Comparison of ENCODE assay signal across 12 cellular contexts in genomic region chr12:79692860-79693605, GRCh38. TPM values are rescaled to one million over a fixed set of nuclear protein-coding genes. Genes with fewer than 3 reads are reported as not detected.
DNase-seq lines count a peak whose midpoint lies in the region; ATAC-seq, FAIRE-seq and TF ChIP-seq lines count a peak whose summit lies in the region.
"Had no signal": no experiment of that assay in that cellular context is flagged by ENCODE, and none has a peak within 500 bp of the region (broad histone marks: within the 10 kb centered on the region; RNA-seq: fewer than 3 reads in every experiment).

No MANE protein-coding gene starts in this region.

- WGBS in HepG2 (ENCODE audit: low lambda C conversion rate): 40% methylated on average over 6 of the region's 6 CpGs
- WGBS in right lobe of liver (ENCODE audit: insufficient coverage, low coverage, low lambda C conversion rate, missing lambda C conversion rate): 62% methylated on average over 6 of the region's 6 CpGs
- WGBS in body of pancreas, 2 donors: 32 to 34% methylated on average over 6 of the region's 6 CpGs

- intact Hi-C loops in HepG2 (cut with micrococcal nuclease; ENCODE audit: unreplicated experiment): loop anchor here (5.0 to 10.0 kb wide), 2 partner anchors 242 to 271 kb away; partner anchors contain the start of gene PPP1R12A
- intact Hi-C loops in right lobe of liver (cut with DNase I): loop anchor here in 1 of 2 donors (5.0 kb wide), 1 partner anchor 136 kb away; no protein-coding TSS in a partner anchor
- intact Hi-C loops in body of pancreas (cut with DNase I): no loop called here
- intact Hi-C loops in kidney (cut with DNase I): no loop called here

- CTCF ChIA-PET in HepG2 (lab: Yijun Ruan, JAX; ENCODE audit: low intra/inter-chr PET ratio, low total read pairs): no interaction called here

- no peak for TF ChIP-seq EP300 in HepG2 (IDR thresholded peaks at IDR 0.05; ENCODE audit: low read depth in 2 of 2, low read length in 2 of 2)
- no peak for TF ChIP-seq EP300 in HepG2 (CRISPR knock-in tag; IDR thresholded peaks at IDR 0.05; ENCODE audit: borderline replicate concordance)

- TF ChIP-seq CTCF in HepG2 (CRISPR knock-in tag; IDR thresholded peaks at IDR 0.05) (no peak), right lobe of liver (IDR thresholded peaks at IDR 0.05) (no peak), body of pancreas (IDR thresholded peaks at IDR 0.05) (no peak), kidney (IDR thresholded peaks at IDR 0.05; ENCODE audit: borderline replicate concordance, extremely low read depth, insufficient read depth) (no peak)

- H3K27ac ChIP-seq in HepG2 (ENCODE audit: extremely low read length, insufficient read depth, low read length) (peak overlapping the region; percentile 83), right lobe of liver (no peak overlapping the region), body of pancreas (peak overlapping the region; percentile 87 to 97 (median 94)), iPS-18a (ENCODE audit: low read length) (no peak overlapping the region), kidney (ENCODE audit: low read depth in 2 of 2, low read length in 2 of 2) (no peak overlapping the region)

- POLR2A ChIA-PET in HepG2 (lab: Yijun Ruan, JAX): interaction anchor here (0.7 to 3.7 kb wide), 4 partner anchors 60 to 163 kb away, joined by 3 to 25 read pairs (median 10); no protein-coding TSS in a partner anchor

- ATAC-seq in HepG2 (no peak), right lobe of liver (no peak), body of pancreas (no peak)
- ATAC-seq: activated T-cell treated with anti-CD3 and anti-CD28 coated beads, Interleukin-2, amount 50 U/mL, for 72 hours had no signal

- H2AFZ ChIP-seq in HepG2 (ENCODE audit: low read length): no peak overlapping the region

- TF ChIP-seq POLR2A in HepG2 (IDR thresholded peaks at IDR 0.05; ENCODE audit: insufficient read depth in 1 of 2, low read depth in 2 of 2, low read length in 2 of 2) (no peak), right lobe of liver (IDR thresholded peaks at IDR 0.05) (no peak), body of pancreas (IDR thresholded peaks at IDR 0.05) (no peak)

- H3K79me2 ChIP-seq in HepG2 (ENCODE audit: insufficient read depth, low read length): peaks cover 30% of the 10 kb centered on the region

- H3K36me3 ChIP-seq in HepG2 (replicated peaks in 1 of 2; ENCODE audit: control insufficient read depth in 1 of 2, insufficient read depth in 2 of 2, low read length in 2 of 2): no peaks in the 10 kb centered on the region
- no peaks in the 10 kb centered on the region for H3K36me3 ChIP-seq in right lobe of liver
- no peaks in the 10 kb centered on the region for H3K36me3 ChIP-seq in body of pancreas (replicated peaks in 1 of 2; ENCODE audit: insufficient read depth in 1 of 2, low read depth in 2 of 2)
- H3K36me3 ChIP-seq in iPS-18a (ENCODE audit: control insufficient read depth, low read depth, low read length): no peaks in the 10 kb centered on the region
- no peaks in the 10 kb centered on the region for H3K36me3 ChIP-seq in kidney (ENCODE audit: control insufficient read depth in 1 of 2, insufficient read depth in 2 of 2, low read length in 2 of 2)
- H3K36me3 ChIP-seq: thyroid gland had no signal

- in situ Hi-C loops in HepG2 (cut with HindIII; ENCODE audit: extremely low pct_ligation_motif_present, low pct_unique_long_range_greater_than_20kb): loop anchor here (25.0 kb wide), 1 partner anchor 131 kb away; no protein-coding TSS in a partner anchor

- TF ChIP-seq RAD21 in HepG2 (CRISPR knock-in tag; IDR thresholded peaks at IDR 0.05): no peak

- H3K9ac ChIP-seq in HepG2 (ENCODE audit: insufficient read depth, low read depth, low read length) (peak overlapping the region; percentile 95), iPS-18a (ENCODE audit: low read length) (peak overlapping the region; percentile 81), kidney (ENCODE audit: low read length in 2 of 2) (peak overlapping the region in 1 of 2 donors; percentile 86)

- no peak for FAIRE-seq in HepG2 (lab: Jason Lieb, UNC)
- FAIRE-seq in kidney (lab: Jason Lieb, UNC): no peak

- H3K4me3 ChIP-seq in HepG2 (replicated peaks in 1 of 3; ENCODE audit: insufficient read depth in 1 of 3, low read depth in 2 of 3, low read length in 3 of 3) (peak overlapping the region; percentile 70 to 97 (median 96); a peak in 4 of 6 replicates), right lobe of liver (no peak overlapping the region), body of pancreas (no peak overlapping the region), iPS-18a (ENCODE audit: low read length) (peak overlapping the region; percentile 89), kidney (ENCODE audit: low read length in 2 of 2) (peak overlapping the region in 1 of 2 donors; percentile 87)
- H3K4me3 ChIP-seq: thyroid gland had no signal

- H3K27me3 ChIP-seq in HepG2 (ENCODE audit: control insufficient read depth in 1 of 2, insufficient read depth in 2 of 2, low read length in 2 of 2): no peaks in the 10 kb centered on the region; a peak in 1 of 5 replicates
- no peaks in the 10 kb centered on the region for H3K27me3 ChIP-seq in right lobe of liver
- no peaks in the 10 kb centered on the region for H3K27me3 ChIP-seq in body of pancreas
- no peaks in the 10 kb centered on the region for H3K27me3 ChIP-seq in iPS-18a (ENCODE audit: control insufficient read depth, insufficient read depth, low read length)
- H3K27me3 ChIP-seq: thyroid gland had no signal

- peak overlapping the region; percentile 96 for H3K4me2 ChIP-seq in HepG2 (ENCODE audit: low read depth, low read length)

- no TSS peak for BruUV-seq in HepG2 (replicated peaks; lab: Mats Ljungman, UMichigan)

- H3K4me1 ChIP-seq in HepG2 (ENCODE audit: insufficient read depth, low read length) (peaks cover 13% of the 10 kb centered on the region), right lobe of liver (no peaks in the 10 kb centered on the region), body of pancreas (peaks cover 21% of the 10 kb centered on the region), iPS-18a (ENCODE audit: control insufficient read depth, low read depth, low read length) (peaks cover 16% of the 10 kb centered on the region), kidney (ENCODE audit: control insufficient read depth in 1 of 2, insufficient read depth in 1 of 2, low read depth in 1 of 2, low read length in 2 of 2) (no peaks in the 10 kb centered on the region)

- H4K20me1 ChIP-seq in HepG2 (ENCODE audit: insufficient read depth, low read length): peaks cover 8% of the 10 kb centered on the region

- H3K9me3 ChIP-seq in HepG2 (ENCODE audit: low read length) (no peaks in the 10 kb centered on the region), right lobe of liver (no peaks in the 10 kb centered on the region), body of pancreas (no peaks in the 10 kb centered on the region), iPS-18a (ENCODE audit: control insufficient read depth, low read depth, low read length) (no peaks in the 10 kb centered on the region), kidney (ENCODE audit: control insufficient read depth in 1 of 2, low read length in 2 of 2) (no peaks in the 10 kb centered on the region)
- H3K9me3 ChIP-seq: thyroid gland had no signal

- no peak for DNase-seq in HepG2 (ENCODE audit: low spot score)
- no peak for DNase-seq in right lobe of liver
- no peak for DNase-seq in body of pancreas
- DNase-seq in iPS-NIHi7 (ENCODE audit: extremely low spot score): no peak
- DNase-seq in amniotic stem cell (lab: John Stamatoyannopoulos, UW): no peak
- DNase-seq in kidney: no peak
- DNase-seq in GM19240 (ENCODE audit: insufficient read length, low spot score): no peak
- DNase-seq: activated CD4-positive, CD25-positive, alpha-beta regulatory T cell treated with anti-CD3 and anti-CD28 coated beads, Interleukin-2, amount 50 U/mL, for 72 hours; activated T-cell treated with anti-CD3 and anti-CD28 coated beads, Interleukin-2, amount 50 U/mL, for 72 hours; DMS153; thyroid gland had no signal

TF ChIP-seq in HepG2, 621 proteins besides CTCF, POLR2A, EP300 and RAD21:
- TF ChIP-seq MAFK (conservative IDR thresholded peaks at IDR 0.05 in 1 of 2, IDR thresholded peaks at IDR 0.05 in 1 of 2; ENCODE audit: low read length in 2 of 2) (peak; percentile 47 to 76; a peak in 2 of 4 replicates), SSRP1 (CRISPR knock-in tag; IDR thresholded peaks at IDR 0.05) (no peak), ZBTB8A (CRISPR knock-in tag; IDR thresholded peaks at IDR 0.05; ENCODE audit: borderline replicate concordance, low read depth) (no peak), ZNF629 (CRISPR knock-in tag; conservative IDR thresholded peaks at IDR 0.05) (peak; percentile 85), ZNF546 (CRISPR knock-in tag; conservative IDR thresholded peaks at IDR 0.05) (no peak), MAFF (IDR thresholded peaks at IDR 0.05; ENCODE audit: low read depth, low read length) (peak; percentile 72; the same call in 1 of the 2 replicates)

RNA-seq across cellular contexts. Expression of gene PAWR, which starts 2.3 kb away (rescaled TPM):
- 36.1 and 37.4 TPM in 2 replicates for total RNA-seq in HepG2 (2016; rRNA removed; fragmentation: Illumina TruSeq; extraction: Trizol)
- 11.2 and 13.0 TPM in 2 replicates for total RNA-seq in HepG2 (2016; cell fraction: cytosol; rRNA removed; fragmentation: Illumina TruSeq; extraction: Trizol; ENCODE audit: low read depth)
- 37.3 and 40.1 TPM in 2 replicates for total RNA-seq in HepG2 (2016; cell fraction: insoluble cytoplasmic fraction; rRNA removed; fragmentation: Illumina TruSeq; extraction: Trizol)
- total RNA-seq in HepG2 (2016; cell fraction: membrane; rRNA removed; fragmentation: Illumina TruSeq; extraction: Trizol): 14.1 and 16.8 TPM in 2 replicates
- 46.8 and 49.1 TPM in 2 replicates for total RNA-seq in HepG2 (2016; cell fraction: nucleus; rRNA removed; fragmentation: Illumina TruSeq; extraction: Trizol)
- 23.1 and 29.1 TPM in 2 replicates for polyA plus RNA-seq in HepG2 (2011; rRNA removed)
- polyA plus RNA-seq in HepG2 (2011; cell fraction: cytosol; rRNA removed): 7.1 and 8.4 TPM in 2 replicates
- polyA plus RNA-seq in HepG2 (2011; cell fraction: nucleus; rRNA removed): 36.4 and 41.9 TPM in 2 replicates
- 58.2 and 68.4 TPM in 2 replicates for polyA plus RNA-seq in HepG2 (2012)
- polyA plus RNA-seq in HepG2 (2016; cell fraction: cytosol; fragmentation: Illumina TruSeq; extraction: Trizol; ENCODE audit: low read depth): 6.8 and 7.8 TPM in 2 replicates
- polyA plus RNA-seq in HepG2 (2016; cell fraction: insoluble cytoplasmic fraction; fragmentation: Illumina TruSeq; extraction: Trizol; ENCODE audit: low read depth): 33.4 and 33.7 TPM in 2 replicates
- polyA plus RNA-seq in HepG2 (2016; cell fraction: membrane; fragmentation: Illumina TruSeq; extraction: Trizol; ENCODE audit: low read depth): 11.0 and 13.3 TPM in 2 replicates
- polyA plus RNA-seq in HepG2 (2016; cell fraction: nucleus; fragmentation: Illumina TruSeq; extraction: Trizol; ENCODE audit: insufficient read depth, low read depth): 75.9 and 78.0 TPM in 2 replicates
- polyA minus RNA-seq in HepG2 (2011; rRNA and poly(A)+ RNA removed; ENCODE audit: low replicate concordance): 13.7 and 19.1 TPM in 2 replicates
- polyA minus RNA-seq in HepG2 (2011; cell fraction: cytosol; rRNA and poly(A)+ RNA removed): 17.4 and 18.3 TPM in 2 replicates
- polyA minus RNA-seq in HepG2 (2011; cell fraction: nucleus; rRNA and poly(A)+ RNA removed): 162 and 198 TPM in 2 replicates
- total RNA-seq in right lobe of liver: 10 to 100 TPM; 25.0 to 62.3 (median 28.9) TPM
- 10 to 100 TPM; 19.8 to 49.0 TPM for total RNA-seq in body of pancreas
- total RNA-seq in kidney: 69.2 TPM
- 30.7 TPM for polyA plus RNA-seq in kidney (ENCODE audit: insufficient read depth, low read depth, low replicate concordance)

Comparison
In these comparisons a context has a peak if more than half of its experiments do, and no peak if none do; other contexts are left out.
1. H3K27ac ChIP-seq: peak in HepG2 (single experiment) and body of pancreas (4 of 4); none in right lobe of liver (0 of 3), iPS-18a (single experiment) and kidney (0 of 2).
2. H3K4me3 ChIP-seq: peak in HepG2 (3 of 3) and iPS-18a (single experiment); none in right lobe of liver (0 of 3) and body of pancreas (0 of 2).